ENCODE assay signal across 1 cellular context in genomic region chr1:179938752-179939151, GRCh38.
TF ChIP-seq lines count a peak whose summit lies in the region.

No MANE protein-coding gene starts in this region.

TF ChIP-seq in HEK293, 187 proteins besides CTCF, POLR2A, EP300 and RAD21 (continues in another document):
- TF ChIP-seq TSHZ1 (tag by site-specific recombination; IDR thresholded peaks at IDR 0.05; ENCODE audit: borderline replicate concordance) = peak; percentile 76; the same call in 1 of the 2 replicates
- peak; percentile 64; the same call in 1 of the 2 replicates for TF ChIP-seq GFI1B (tag by site-specific recombination; IDR thresholded peaks at IDR 0.05)
- peak; percentile 97 for TF ChIP-seq ZNF600 (tag by site-specific recombination; IDR thresholded peaks at IDR 0.05)
- TF ChIP-seq PRDM6 (tag by site-specific recombination; IDR thresholded peaks at IDR 0.05) = peak; percentile 99
- TF ChIP-seq WT1 (tag by site-specific recombination; IDR thresholded peaks at IDR 0.05) = peak; percentile 66
- 0 out of 2 replicates have a peak, but pooled peaks have one; percentile 10 for TF ChIP-seq TRIM28 (IDR thresholded peaks at IDR 0.05; ENCODE audit: borderline replicate concordance, low read length)
- peak; percentile 88 for TF ChIP-seq FEZF1 (tag by site-specific recombination; IDR thresholded peaks at IDR 0.05)
- no peak for TF ChIP-seq ZNF518A (tag by site-specific recombination; conservative IDR thresholded peaks at IDR 0.05; ENCODE audit: low read depth)
- TF ChIP-seq ZNF10 (tag by site-specific recombination; IDR thresholded peaks at IDR 0.05) = no peak
- peak; percentile 86; the same call in 1 of the 2 replicates for TF ChIP-seq MZF1 (tag by site-specific recombination; IDR thresholded peaks at IDR 0.05; ENCODE audit: borderline replicate concordance)
- TF ChIP-seq OSR2 (tag by site-specific recombination; IDR thresholded peaks at IDR 0.05) = peak; percentile 90
- TF ChIP-seq ZEB2 (tag by site-specific recombination; IDR thresholded peaks at IDR 0.05) = peak; percentile 61; the same call in 1 of the 2 replicates
- TF ChIP-seq INSM2 (tag by site-specific recombination; IDR thresholded peaks at IDR 0.05) = peak; percentile 47; the same call in 1 of the 2 replicates
- 0 out of 2 replicates have a peak, but pooled peaks have one; percentile 43 for TF ChIP-seq ZNF324 (tag by site-specific recombination; IDR thresholded peaks at IDR 0.05)
- TF ChIP-seq KLF7 (tag by site-specific recombination; IDR thresholded peaks at IDR 0.05; ENCODE audit: borderline replicate concordance) = no peak
- no peak for TF ChIP-seq YY2 (tag by site-specific recombination; IDR thresholded peaks at IDR 0.05)
- TF ChIP-seq PATZ1 (tag by site-specific recombination; IDR thresholded peaks at IDR 0.05) = no peak
- TF ChIP-seq PRDM1 (tag by site-specific recombination; IDR thresholded peaks at IDR 0.05) = 0 out of 2 replicates have a peak, but pooled peaks have one; percentile 14
- TF ChIP-seq ZNF18 (tag by site-specific recombination; IDR thresholded peaks at IDR 0.05) = peak; percentile 42; the same call in 1 of the 2 replicates
- TF ChIP-seq ZNF555 (tag by site-specific recombination; conservative IDR thresholded peaks at IDR 0.05) = no peak
- TF ChIP-seq ZNF398 (tag by site-specific recombination; IDR thresholded peaks at IDR 0.05) = no peak
- no peak for TF ChIP-seq ZNF621 (tag by site-specific recombination; IDR thresholded peaks at IDR 0.05)
- 0 out of 2 replicates have a peak, but pooled peaks have one; percentile 30 for TF ChIP-seq ZNF366 (tag by site-specific recombination; conservative IDR thresholded peaks at IDR 0.05)
- peak; percentile 15; the same call in 1 of the 2 replicates for TF ChIP-seq HIC1 (tag by site-specific recombination; IDR thresholded peaks at IDR 0.05)
- no peak for TF ChIP-seq ZNF133 (tag by site-specific recombination; IDR thresholded peaks at IDR 0.05)
- TF ChIP-seq ZBTB44 (tag by site-specific recombination; IDR thresholded peaks at IDR 0.05) = peak; percentile 72; the same call in 1 of the 2 replicates
- TF ChIP-seq ZNF121 (tag by site-specific recombination; IDR thresholded peaks at IDR 0.05) = no peak
- no peak for TF ChIP-seq ZNF114 (tag by site-specific recombination; IDR thresholded peaks at IDR 0.05)
- peak; percentile 94 for TF ChIP-seq ZNF843 (tag by site-specific recombination; IDR thresholded peaks at IDR 0.05)
- TF ChIP-seq GLI2 (tag by site-specific recombination; IDR thresholded peaks at IDR 0.05; ENCODE audit: borderline replicate concordance, low read depth) = no peak
- no peak for TF ChIP-seq ZNF626 (tag by site-specific recombination; IDR thresholded peaks at IDR 0.05)
